Comparison of ENCODE assay signal across 18 cellular contexts in the genomic region with DNA sequence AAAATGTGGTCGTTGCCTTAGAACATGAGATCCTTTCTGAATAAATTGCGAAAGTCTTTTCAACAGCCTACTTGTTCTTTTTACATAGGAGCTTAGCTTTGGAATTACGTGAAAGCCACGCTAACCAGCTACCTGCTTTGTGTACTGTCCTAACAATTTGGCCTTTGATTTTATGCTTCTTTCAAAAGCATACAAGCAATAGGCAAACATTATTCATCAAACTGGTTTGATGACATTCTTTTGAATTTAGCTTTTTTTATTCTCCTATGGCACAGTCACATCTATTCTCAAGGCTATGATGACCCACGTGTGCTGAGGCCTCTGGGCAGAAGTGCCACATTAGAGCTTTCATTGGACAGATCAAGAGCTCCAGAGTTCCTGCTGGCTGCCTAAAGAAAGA.
A peak's percentile ranks its signal among the peaks of the same experiment; 100 is the strongest.
DNase-seq lines count a peak whose midpoint lies in the region; ATAC-seq and TF ChIP-seq lines count a peak whose summit lies in the region.
"Had no signal": no experiment of that assay in that cellular context is flagged by ENCODE, and none has a peak within 500 bp of the region (broad histone marks: within the 10 kb centered on the region; RNA-seq: fewer than 3 reads in every experiment).

No MANE protein-coding gene starts in this region.

- 38% methylated on average over 5 of the region's 5 CpGs for WGBS in prostate gland

- H3K27me3 Mint-ChIP-seq in CD8-positive, alpha-beta T cell (ENCODE audit: low read depth), result peaks cover 7% of the 10 kb centered on the region

- peak; percentile 82 for DNase-seq in DMS153 (lab: John Stamatoyannopoulos, UW)
- DNase-seq in NCI-H2029 (lab: John Stamatoyannopoulos, UW), result peak; percentile 14
- DNase-seq in epithelial cell of prostate (ENCODE audit: low read depth, low spot score), result peak; percentile 64
- peak; percentile 53 for DNase-seq in prostate gland (ENCODE audit: low spot score)
- no peak for DNase-seq in stimulated activated CD4-positive, alpha-beta T cell treated with anti-CD3 and anti-CD28 coated beads, Interleukin-4, amount 100 ng/mL, for 1 hour
- no peak for DNase-seq in sciatic nerve (ENCODE audit: low spot score)
- DNase-seq in CD8-positive, alpha-beta T cell, result no peak
- DNase-seq: activated B cell treated with CpG ODN at 0.5 μM for 24 hours; activated naive CD8-positive, alpha-beta T cell treated with anti-CD3 and anti-CD28 coated beads, Interleukin-2, amount 10 ng/mL, durations not matched to agents 7 days and 5 days; COR-L47; dorsolateral prefrontal cortex; GF-D8; head of caudate nucleus; T-helper 1 cell; uterus had no signal

- no peaks in the 10 kb centered on the region for H3K36me3 ChIP-seq in prostate gland
- H3K36me3 ChIP-seq in CD8-positive, alpha-beta T cell (ENCODE audit: insufficient read depth, low read length), result no peaks in the 10 kb centered on the region
- H3K36me3 ChIP-seq: uterus had no signal

- no peaks in the 10 kb centered on the region for H3K36me3 Mint-ChIP-seq in CD8-positive, alpha-beta T cell
- H3K36me3 Mint-ChIP-seq: activated naive CD8-positive, alpha-beta T cell treated with anti-CD3 and anti-CD28 coated beads, Interleukin-2, amount 10 ng/mL, durations not matched to agents 7 days and 5 days had no signal

- H3K4me1 Mint-ChIP-seq in CD8-positive, alpha-beta T cell (ENCODE audit: low read depth), result no peaks in the 10 kb centered on the region
- H3K4me1 Mint-ChIP-seq: activated B cell treated with CpG ODN at 0.5 μM for 24 hours had no signal

- peaks cover 6% of the 10 kb centered on the region for H3K4me1 ChIP-seq in prostate gland (replicated peaks)
- H3K4me1 ChIP-seq in CD8-positive, alpha-beta T cell (ENCODE audit: insufficient read depth, low read length), result no peaks in the 10 kb centered on the region
- H3K4me1 ChIP-seq: uterus had no signal

- intact Hi-C loops in prostate gland (cut with DNase I) (no loop called here), sciatic nerve (cut with DNase I) (no loop called here)
- intact Hi-C loops in CD8-positive, alpha-beta T cell (cut with DNase I, micrococcal nuclease), result no loop called here

- ATAC-seq in sciatic nerve (no peak), HG03095 (IDR thresholded peaks at IDR 0.05; ENCODE audit: unreplicated experiment) (no peak)
- no peak for ATAC-seq in CD8-positive, alpha-beta T cell

- no peak overlapping the region for H3K4me3 ChIP-seq in prostate gland
- H3K4me3 ChIP-seq in CD8-positive, alpha-beta T cell (ENCODE audit: low read depth, low read length), result no peak overlapping the region
- H3K4me3 ChIP-seq: dorsolateral prefrontal cortex, uterus had no signal

- no peaks in the 10 kb centered on the region for H3K27me3 ChIP-seq in prostate gland (replicated peaks; ENCODE audit: insufficient read depth)
- H3K27me3 ChIP-seq in CD8-positive, alpha-beta T cell (ENCODE audit: insufficient read depth, low read length), result no peaks in the 10 kb centered on the region
- H3K27me3 ChIP-seq: dorsolateral prefrontal cortex, uterus had no signal

- no peak for TF ChIP-seq CTCF in prostate gland (IDR thresholded peaks at IDR 0.05)
- TF ChIP-seq CTCF in CD8-positive, alpha-beta T cell (IDR thresholded peaks at IDR 0.05), result no peak

- H3K9me3 ChIP-seq in prostate gland, result no peaks in the 10 kb centered on the region
- H3K9me3 ChIP-seq in CD8-positive, alpha-beta T cell (ENCODE audit: low read length), result no peaks in the 10 kb centered on the region
- H3K9me3 ChIP-seq: uterus had no signal

- no peak overlapping the region for H3K4me3 Mint-ChIP-seq in CD8-positive, alpha-beta T cell
- H3K4me3 Mint-ChIP-seq: activated B cell treated with CpG ODN at 0.5 μM for 24 hours; activated naive CD8-positive, alpha-beta T cell treated with anti-CD3 and anti-CD28 coated beads, Interleukin-2, amount 10 ng/mL, durations not matched to agents 7 days and 5 days; activated T-helper 1 cell treated with anti-CD3 and anti-CD28 coated beads, Interleukin-12 subunit alpha, Interleukin-12 subunit beta, Interleukin-2, Interleukin-4 antibody, amounts not matched to agents 30 ng/mL and 10 ng/mL and 1 ng/mL, durations not matched to agents 14 hours and 24 hours and 36 hours; stimulated activated naive CD8-positive, alpha-beta T cell treated with anti-CD3 and anti-CD28 coated beads, Interleukin-15, Interleukin-2, amounts not matched to agents 100 ng/mL and 50 ng/mL, for 24 hours had no signal

- H3K27ac Mint-ChIP-seq in CD8-positive, alpha-beta T cell, result no peak overlapping the region
- H3K27ac Mint-ChIP-seq: activated B cell treated with CpG ODN at 0.5 μM for 24 hours; activated naive CD8-positive, alpha-beta T cell treated with anti-CD3 and anti-CD28 coated beads, Interleukin-2, amount 10 ng/mL, durations not matched to agents 7 days and 5 days; activated T-helper 1 cell treated with anti-CD3 and anti-CD28 coated beads, Interleukin-12 subunit alpha, Interleukin-12 subunit beta, Interleukin-2, Interleukin-4 antibody, amounts not matched to agents 30 ng/mL and 10 ng/mL and 1 ng/mL, durations not matched to agents 14 hours and 24 hours and 36 hours; stimulated activated naive CD8-positive, alpha-beta T cell treated with anti-CD3 and anti-CD28 coated beads, Interleukin-15, Interleukin-2, amounts not matched to agents 100 ng/mL and 50 ng/mL, for 24 hours had no signal

- POLR2A ChIA-PET in CD8-positive, alpha-beta T cell (lab: Charles Lee), result no interaction called here

- TF ChIP-seq POLR2A in prostate gland (IDR thresholded peaks at IDR 0.05), result no peak

- CTCF ChIA-PET in CD8-positive, alpha-beta T cell (lab: Charles Lee), result interaction anchor here (1.5 kb wide), 1 partner anchor 11 kb away, joined by 4 read pairs; no protein-coding TSS in a partner anchor

- no peaks in the 10 kb centered on the region for H3K9me3 Mint-ChIP-seq in CD8-positive, alpha-beta T cell
- H3K9me3 Mint-ChIP-seq: activated B cell treated with CpG ODN at 0.5 μM for 24 hours; activated naive CD8-positive, alpha-beta T cell treated with anti-CD3 and anti-CD28 coated beads, Interleukin-2, amount 10 ng/mL, durations not matched to agents 7 days and 5 days; activated T-helper 1 cell treated with anti-CD3 and anti-CD28 coated beads, Interleukin-12 subunit alpha, Interleukin-12 subunit beta, Interleukin-2, Interleukin-4 antibody, amounts not matched to agents 30 ng/mL and 10 ng/mL and 1 ng/mL, durations not matched to agents 14 hours and 24 hours and 36 hours; stimulated activated naive CD8-positive, alpha-beta T cell treated with anti-CD3 and anti-CD28 coated beads, Interleukin-15, Interleukin-2, amounts not matched to agents 100 ng/mL and 50 ng/mL, for 24 hours had no signal

- H3K27ac ChIP-seq in epithelial cell of prostate, result peak overlapping the region; percentile 72
- peak overlapping the region; percentile 34 to 47 for H3K27ac ChIP-seq in prostate gland
- no peak overlapping the region for H3K27ac ChIP-seq in CD8-positive, alpha-beta T cell (ENCODE audit: low read depth, low read length)
- H3K27ac ChIP-seq: dorsolateral prefrontal cortex, uterus had no signal

Comparison
In these comparisons a context has a peak if more than half of its experiments do, and no peak if none do; other contexts are left out.
1. DNase-seq: peak in DMS153 (single experiment), NCI-H2029 (single experiment), epithelial cell of prostate (single experiment) and prostate gland (single experiment); none in stimulated activated CD4-positive, alpha-beta T cell treated with anti-CD3 and anti-CD28 coated beads, Interleukin-4, amount 100 ng/mL, for 1 hour (single experiment), sciatic nerve (single experiment) and CD8-positive, alpha-beta T cell (0 of 7).